In genomic region chr14:99749763-99750715, GRCh38 we compare ENCODE assay signal across 22 cellular contexts. TPM values are rescaled to one million over a fixed set of nuclear protein-coding genes. Genes with fewer than 3 reads are reported as not detected.
DNase-seq lines count a peak whose midpoint lies in the region; ATAC-seq and TF ChIP-seq lines count a peak whose summit lies in the region.
"Had no signal": no experiment of that assay in that cellular context is flagged by ENCODE, and none has a peak within 500 bp of the region (broad histone marks: within the 10 kb centered on the region; RNA-seq: fewer than 3 reads in every experiment).

No MANE protein-coding gene starts in this region.

- no peaks in the 10 kb centered on the region for H4K20me1 ChIP-seq in SK-N-SH (ENCODE audit: insufficient read depth)
- no peaks in the 10 kb centered on the region for H4K20me1 ChIP-seq in osteoblast (ENCODE audit: insufficient read depth, low read length)

- H3K9ac ChIP-seq in SK-N-SH: no peak overlapping the region

- no peaks in the 10 kb centered on the region for H3K36me3 ChIP-seq in SK-N-SH (replicated peaks in 1 of 2; ENCODE audit: control insufficient read depth in 1 of 2, insufficient read depth in 2 of 2, low read length in 1 of 2)
- H3K36me3 ChIP-seq in osteoblast (ENCODE audit: insufficient read depth, low read length): no peaks in the 10 kb centered on the region
- no peaks in the 10 kb centered on the region for H3K36me3 ChIP-seq in vagina
- H3K36me3 ChIP-seq: HAP-1, ovary had no signal

- WGBS in SK-N-SH (ENCODE audit: low lambda C conversion rate): 54% methylated on average over 15 of the region's 23 CpGs

- H3K9me3 ChIP-seq in SK-N-SH (no peaks in the 10 kb centered on the region), osteoblast (ENCODE audit: low read depth, low read length) (no peaks in the 10 kb centered on the region), vagina (no peaks in the 10 kb centered on the region)
- H3K9me3 ChIP-seq: HAP-1, ovary had no signal

- TF ChIP-seq RAD21 in SK-N-SH (IDR thresholded peaks at IDR 0.05; ENCODE audit: low read length): no peak

- no peak for TF ChIP-seq POLR2A in vagina (IDR thresholded peaks at IDR 0.05)

- intact Hi-C loops in vagina (cut with DNase I): loop anchor here (5.0 kb wide), 1 partner anchor 42 kb away; the partner anchor contains the start of gene EML1

- no peaks in the 10 kb centered on the region for H3K9me2 ChIP-seq in SK-N-SH

- ATAC-seq in SK-N-SH treated with all-trans-retinoic acid at 6 μM for 48 hours (no peak), GM19452 (IDR thresholded peaks at IDR 0.05; ENCODE audit: unreplicated experiment) (no peak), HG03571 (IDR thresholded peaks at IDR 0.05; ENCODE audit: unreplicated experiment) (no peak)
- ATAC-seq: activated CD8-positive, alpha-beta T cell treated with anti-CD3 and anti-CD28 coated beads, Interleukin-2, amount 10 ng/mL, durations not matched to agents 7 days and 5 days; activated T-cell treated with anti-CD3 and anti-CD28 coated beads, Interleukin-2, amount 50 U/mL, for 72 hours; esophagus mucosa had no signal

- CTCF ChIA-PET in SK-N-SH (lab: Yijun Ruan, JAX): interaction anchor here (0.6 to 4.2 kb wide), 14 partner anchors 10 to 205 kb away, joined by 3 to 25 read pairs (median 4); no protein-coding TSS in a partner anchor

- TF ChIP-seq CTCF in SK-N-SH (IDR thresholded peaks at IDR 0.05): no peak
- TF ChIP-seq CTCF in fibroblast of the aortic adventitia (IDR thresholded peaks at IDR 0.05; ENCODE audit: insufficient read depth, low read length): no peak
- no peak for TF ChIP-seq CTCF in osteoblast (IDR thresholded peaks at IDR 0.05; ENCODE audit: extremely low read depth, low read depth, low read length)
- no peak for TF ChIP-seq CTCF in vagina (IDR thresholded peaks at IDR 0.05)

- H2AFZ ChIP-seq in SK-N-SH (ENCODE audit: low read depth) (no peak overlapping the region), osteoblast (ENCODE audit: low read length) (no peak overlapping the region)

- H3K4me1 ChIP-seq in SK-N-SH (ENCODE audit: control insufficient read depth in 1 of 2, insufficient read depth in 2 of 2, low read depth in 1 of 2, low read length in 1 of 2): peaks cover 16 to 25% of the 10 kb centered on the region in 2 experiments; a peak in 3 of 4 replicates
- peaks cover 51% of the 10 kb centered on the region for H3K4me1 ChIP-seq in osteoblast (ENCODE audit: insufficient read depth, low read length)
- peaks cover 78% of the 10 kb centered on the region for H3K4me1 ChIP-seq in vagina

- no peak overlapping the region for H3K27ac ChIP-seq in SK-N-SH (ENCODE audit: low read depth in 2 of 2, low read length in 1 of 2)
- H3K27ac ChIP-seq in osteoblast (ENCODE audit: low read depth, low read length): no peak overlapping the region
- H3K27ac ChIP-seq in vagina: peak overlapping the region; percentile 89
- H3K27ac ChIP-seq: ovary, RWPE1, skin epidermis, VCaP had no signal

- H3K79me2 ChIP-seq in SK-N-SH (ENCODE audit: insufficient read depth): no peaks in the 10 kb centered on the region
- H3K79me2 ChIP-seq in osteoblast (ENCODE audit: insufficient read depth, low read length): no peaks in the 10 kb centered on the region

- no peaks in the 10 kb centered on the region for H3K27me3 ChIP-seq in SK-N-SH (ENCODE audit: insufficient read depth)
- no peaks in the 10 kb centered on the region for H3K27me3 ChIP-seq in osteoblast (ENCODE audit: insufficient read depth, low read length)
- H3K27me3 ChIP-seq in vagina: no peaks in the 10 kb centered on the region
- H3K27me3 ChIP-seq: ovary had no signal

- TF ChIP-seq EP300 in SK-N-SH (IDR thresholded peaks at IDR 0.05; ENCODE audit: borderline replicate concordance in 1 of 2, low read depth in 1 of 2, low read length in 1 of 2): no peak

- H3K4me3 ChIP-seq in SK-N-SH (ENCODE audit: low read depth in 2 of 2, low read length in 1 of 2) (no peak overlapping the region; a peak in 1 of 4 replicates), fibroblast of the aortic adventitia (ENCODE audit: low read depth, low read length) (no peak overlapping the region), osteoblast (ENCODE audit: insufficient read depth, low read length) (no peak overlapping the region), vagina (no peak overlapping the region)
- H3K4me3 ChIP-seq: HAP-1, ovary, skin epidermis had no signal

- H3K4me2 ChIP-seq in SK-N-SH (no peak overlapping the region), osteoblast (ENCODE audit: insufficient read depth, low read length) (no peak overlapping the region)

- H3F3A ChIP-seq in SK-N-SH (replicated peaks; ENCODE audit: insufficient read depth): no peaks in the 10 kb centered on the region

- POLR2A ChIA-PET in SK-N-SH (lab: Yijun Ruan, JAX): interaction anchor here (0.7 kb wide), 1 partner anchor 43 kb away, joined by 3 read pairs; the partner anchor contains the start of gene EML1

- DNase-seq in SK-N-SH: peak; percentile 77
- DNase-seq in fibroblast of the aortic adventitia (ENCODE audit: low read depth): peak; percentile 60
- DNase-seq in osteoblast (ENCODE audit: insufficient read length, low spot score, missing footprints): peak; percentile 55
- no peak for DNase-seq in vagina (ENCODE audit: extremely low spot score in 2 of 2)
- no peak for DNase-seq in MV-4-11 (lab: John Stamatoyannopoulos, UW)
- DNase-seq: activated CD8-positive, alpha-beta T cell treated with anti-CD3 and anti-CD28 coated beads, Interleukin-2, amount 10 ng/mL, durations not matched to agents 7 days and 5 days; activated naive CD8-positive, alpha-beta T cell treated with anti-CD3 and anti-CD28 coated beads for 36 hours; activated T-cell treated with anti-CD3 and anti-CD28 coated beads, Interleukin-2, amount 50 U/mL, for 72 hours; caudate nucleus; CD4-positive, CD25-positive, alpha-beta regulatory T cell; hypothalamus; NCI-H1105; stimulated activated CD4-positive, alpha-beta T cell treated with anti-CD3 and anti-CD28 coated beads, Interleukin-4, amount 100 ng/mL, for 24 hours had no signal

TF ChIP-seq in SK-N-SH, 30 proteins besides CTCF, POLR2A, EP300 and RAD21 (continues in another document):
- TF ChIP-seq RCOR1 (IDR thresholded peaks at IDR 0.05; ENCODE audit: low read length) (0 out of 2 replicates have a peak, but pooled peaks have one; percentile 8), SMC3 (IDR thresholded peaks at IDR 0.05; ENCODE audit: low read depth, low read length) (no peak), IRF3 (IDR thresholded peaks at IDR 0.05; ENCODE audit: low read depth, low read length) (no peak), GABPA (IDR thresholded peaks at IDR 0.05; ENCODE audit: low read depth) (no peak), FOXJ3 (CRISPR knock-in tag; IDR thresholded peaks at IDR 0.05) (no peak), TAF1 (IDR thresholded peaks at IDR 0.05; ENCODE audit: borderline replicate concordance, low read depth, low read length) (no peak), ELF1 (IDR thresholded peaks at IDR 0.05) (no peak), POLR2AphosphoS5 (IDR thresholded peaks at IDR 0.05; ENCODE audit: low read depth, low read length) (no peak), TEAD4 (IDR thresholded peaks at IDR 0.05; ENCODE audit: borderline replicate concordance, insufficient read depth) (no peak), RFX5 (IDR thresholded peaks at IDR 0.05; ENCODE audit: low read length) (no peak), CHD2 (IDR thresholded peaks at IDR 0.05; ENCODE audit: low read length, partially characterized antibody) (peak; percentile 52)

TF ChIP-seq in SK-N-SH treated with all-trans-retinoic acid at 6 μM for 48 hours, 23 proteins besides CTCF, POLR2A, EP300 and RAD21:
- TF ChIP-seq RARB (CRISPR knock-in tag; IDR thresholded peaks at IDR 0.05): no peak
- TF ChIP-seq ISL1 (CRISPR knock-in tag; IDR thresholded peaks at IDR 0.05): no peak
- TF ChIP-seq ZNF70 (CRISPR knock-in tag; IDR thresholded peaks at IDR 0.05): no peak
- TF ChIP-seq TCF4 (CRISPR knock-in tag; IDR thresholded peaks at IDR 0.05; ENCODE audit: borderline replicate concordance): no peak
- TF ChIP-seq TOX (CRISPR knock-in tag; IDR thresholded peaks at IDR 0.05; ENCODE audit: borderline replicate concordance): no peak
- no peak for TF ChIP-seq OSR1 (CRISPR knock-in tag; IDR thresholded peaks at IDR 0.05)
- TF ChIP-seq ZFP3 (CRISPR knock-in tag; IDR thresholded peaks at IDR 0.05): no peak
- TF ChIP-seq ZFP30 (CRISPR knock-in tag; IDR thresholded peaks at IDR 0.05): no peak

RNA-seq across cellular contexts. Expression of gene EML1, which starts 43.2 kb away (rescaled TPM):
- 4.4 and 6.3 TPM in 2 replicates for polyA plus RNA-seq in SK-N-SH (2012; rRNA removed)
- 5.2 and 5.8 TPM in 2 replicates for polyA plus RNA-seq in SK-N-SH (2012; cell fraction: cytosol; rRNA removed)
- 5.8 and 7.2 TPM in 2 replicates for polyA plus RNA-seq in SK-N-SH (2012; cell fraction: nucleus; rRNA removed)
- total RNA-seq in fibroblast of the aortic adventitia (ENCODE audit: low replicate concordance): 80.3 and 163 TPM in 2 replicates
- 38.0 and 46.7 TPM in 2 replicates for total RNA-seq in osteoblast
- total RNA-seq in vagina: 32.7 TPM
- total RNA-seq: activated CD8-positive, alpha-beta T cell treated with anti-CD3 and anti-CD28 coated beads, Interleukin-2, amount 10 ng/mL, durations not matched to agents 7 days and 5 days; CD4-positive, CD25-positive, alpha-beta regulatory T cell had no signal
- polyA plus RNA-seq: CD4-positive, CD25-positive, alpha-beta regulatory T cell had no signal

Comparison
In these comparisons a context has a peak if more than half of its experiments do, and no peak if none do; other contexts are left out.
1. DNase-seq: peak in SK-N-SH (single experiment), fibroblast of the aortic adventitia (single experiment) and osteoblast (single experiment); none in vagina (0 of 2) and MV-4-11 (single experiment).